Comparison of ENCODE assay signal across 20 cellular contexts in genomic region chr22:35126993-35127392, GRCh38.
DNase-seq lines count a peak whose midpoint lies in the region; ATAC-seq, FAIRE-seq and TF ChIP-seq lines count a peak whose summit lies in the region.
"Had no signal": no experiment of that assay in that cellular context is flagged by ENCODE, and none has a peak within 500 bp of the region (broad histone marks: within the 10 kb centered on the region; RNA-seq: fewer than 3 reads in every experiment).

No MANE protein-coding gene starts in this region.

- peaks cover 18% of the 10 kb centered on the region for H3K4me1 Mint-ChIP-seq in activated CD8-positive, alpha-beta memory T cell treated with anti-CD3 and anti-CD28 coated beads, Interleukin-2, amount 10 ng/mL, durations not matched to agents 7 days and 5 days
- H3K4me1 Mint-ChIP-seq: natural killer cell had no signal

- FAIRE-seq in HTR-8/SVneo (lab: Jason Lieb, UNC) = no peak

- H3K4me3 Mint-ChIP-seq in activated CD8-positive, alpha-beta memory T cell treated with anti-CD3 and anti-CD28 coated beads, Interleukin-2, amount 10 ng/mL, durations not matched to agents 7 days and 5 days = no peak overlapping the region
- H3K4me3 Mint-ChIP-seq: natural killer cell had no signal

- ATAC-seq in GM19351 (IDR thresholded peaks at IDR 0.05; ENCODE audit: unreplicated experiment) (peak; percentile 54), HG02623 (IDR thresholded peaks at IDR 0.05; ENCODE audit: unreplicated experiment) (peak; percentile 45), HG03442 (IDR thresholded peaks at IDR 0.05; ENCODE audit: unreplicated experiment) (peak; percentile 41)
- ATAC-seq in activated CD8-positive, alpha-beta memory T cell treated with anti-CD3 and anti-CD28 coated beads, Interleukin-2, amount 10 ng/mL, durations not matched to agents 7 days and 5 days = no peak
- ATAC-seq: HCT116; natural killer cell; right cardiac atrium; stimulated activated naive CD8-positive, alpha-beta T cell treated with anti-CD3 and anti-CD28 coated beads, Interleukin-15, Interleukin-2, amounts not matched to agents 100 U/mL and 50 U/mL, for 24 hours had no signal

- CTCF ChIA-PET in activated CD8-positive, alpha-beta memory T cell treated with anti-CD3 and anti-CD28 coated beads, Interleukin-2, amount 10 ng/mL, durations not matched to agents 7 days and 5 days (lab: Charles Lee) = interaction anchor here (1.3 kb wide), 1 partner anchor 23 kb away, joined by 5 read pairs; no protein-coding TSS in a partner anchor

- peak; percentile 59 for DNase-seq in GM13976 (ENCODE audit: low spot score)
- no peak for DNase-seq in HTR-8/SVneo (ENCODE audit: insufficient read length, low spot score)
- no peak for DNase-seq in cerebellar cortex (ENCODE audit: low spot score)
- no peak for DNase-seq in DMS 273 treated with DMSO at 0.1 percent for 48 hours (lab: John Stamatoyannopoulos, UW)
- no peak for DNase-seq in activated CD8-positive, alpha-beta memory T cell treated with anti-CD3 and anti-CD28 coated beads, Interleukin-2, amount 10 ng/mL, durations not matched to agents 7 days and 5 days
- DNase-seq: activated CD4-positive, alpha-beta T cell treated with anti-CD3 and anti-CD28 coated beads, Interleukin-2, amount 50 U/mL, for 4 hours; AML-193; DMS53; natural killer cell; NCI-H2081; NCI-H748 treated with DMSO at 0.1 percent for 48 hours; right cardiac atrium; stimulated activated CD4-positive, alpha-beta T cell treated with anti-CD3 and anti-CD28 coated beads, Interleukin-4, amount 100 ng/mL, for 4 hours; stimulated activated naive CD8-positive, alpha-beta T cell treated with anti-CD3 and anti-CD28 coated beads, Interleukin-15, Interleukin-2, amounts not matched to agents 100 U/mL and 50 U/mL, for 24 hours; T1000 had no signal

- no peaks in the 10 kb centered on the region for H3K36me3 Mint-ChIP-seq in activated CD8-positive, alpha-beta memory T cell treated with anti-CD3 and anti-CD28 coated beads, Interleukin-2, amount 10 ng/mL, durations not matched to agents 7 days and 5 days
- H3K36me3 Mint-ChIP-seq: natural killer cell had no signal

- TF ChIP-seq CTCF in GM13976 (IDR thresholded peaks at IDR 0.05; ENCODE audit: borderline replicate concordance, control extremely low read depth, extremely low read depth, insufficient read depth, missing control alignments) = no peak

- in situ Hi-C loops in GM13976 (cut with MboI; ENCODE audit: low sequenced_read_pairs, unreplicated experiment) = loop anchor here (25.0 kb wide), 1 partner anchor 265 kb away; no protein-coding TSS in a partner anchor

- no peak overlapping the region for H3K27ac Mint-ChIP-seq in activated CD8-positive, alpha-beta memory T cell treated with anti-CD3 and anti-CD28 coated beads, Interleukin-2, amount 10 ng/mL, durations not matched to agents 7 days and 5 days
- H3K27ac Mint-ChIP-seq: activated T-helper 2 cell treated with anti-CD3 and anti-CD28 coated beads, Interferon-gamma antibody, Interleukin-2, Interleukin-4, amounts not matched to agents 10 μg/mL and 5 μg/mL and 100 μg/mL, durations not matched to agents 14 hours and 24 hours and 36 hours; natural killer cell had no signal

- H3K9me3 Mint-ChIP-seq in activated CD8-positive, alpha-beta memory T cell treated with anti-CD3 and anti-CD28 coated beads, Interleukin-2, amount 10 ng/mL, durations not matched to agents 7 days and 5 days (ENCODE audit: low read depth) = no peaks in the 10 kb centered on the region
- H3K9me3 Mint-ChIP-seq: activated T-helper 2 cell treated with anti-CD3 and anti-CD28 coated beads, Interferon-gamma antibody, Interleukin-2, Interleukin-4, amounts not matched to agents 10 μg/mL and 5 μg/mL and 100 μg/mL, durations not matched to agents 14 hours and 24 hours and 36 hours; natural killer cell had no signal

- H3K27me3 Mint-ChIP-seq in activated CD8-positive, alpha-beta memory T cell treated with anti-CD3 and anti-CD28 coated beads, Interleukin-2, amount 10 ng/mL, durations not matched to agents 7 days and 5 days = peaks cover 19% of the 10 kb centered on the region
